In the genomic region with DNA sequence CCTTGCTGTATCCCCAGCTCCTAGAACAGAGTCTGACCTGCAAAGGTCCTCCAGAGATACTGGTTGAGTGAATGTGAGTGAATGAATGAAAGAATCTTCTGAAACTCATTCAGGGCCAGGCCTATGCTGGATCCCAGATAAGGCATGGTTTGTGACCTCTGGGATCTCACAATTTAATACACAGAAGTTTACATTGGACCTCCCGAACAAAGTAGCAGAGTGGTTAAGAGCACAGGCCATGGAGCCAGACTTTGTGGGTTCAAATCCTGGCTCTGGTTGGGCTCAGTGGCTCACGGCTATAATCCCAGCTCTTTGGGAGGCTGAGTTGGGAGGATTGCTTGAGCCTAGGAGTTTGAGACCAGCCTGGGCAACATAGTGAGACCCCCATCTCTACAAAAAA, we compare ENCODE assay signal across 29 cellular contexts.
"Had no signal": no experiment of that assay in that cellular context is flagged by ENCODE, and none has a peak within 500 bp of the region (broad histone marks: within the 10 kb centered on the region; RNA-seq: fewer than 3 reads in every experiment).

No MANE protein-coding gene starts in this region.

- H3K4me1 ChIP-seq: adrenal gland, gastroesophageal sphincter had no signal

- H3K4me3 ChIP-seq: adrenal gland, body of pancreas, esophagus squamous epithelium, gastroesophageal sphincter had no signal

- H3K27ac ChIP-seq: adrenal gland, epithelial cell of prostate, esophagus squamous epithelium, gastroesophageal sphincter had no signal

- FAIRE-seq: colon, endometrium, endothelial cell of umbilical vein had no signal

- H3K9me3 Mint-ChIP-seq: activated CD4-positive, alpha-beta memory T cell treated with anti-CD3 and anti-CD28 coated beads, Interleukin-2, amount 10 ng/mL, durations not matched to agents 7 days and 5 days; activated CD4-positive, alpha-beta T cell treated with anti-CD3 and anti-CD28 coated beads, Interleukin-2, amount 10 ng/mL, durations not matched to agents 7 days and 5 days; activated naive CD4-positive, alpha-beta T cell treated with anti-CD3 and anti-CD28 coated beads for 36 hours; activated naive CD4-positive, alpha-beta T cell treated with anti-CD3 and anti-CD28 coated beads, Interleukin-2, amount 50 U/mL, for 24 hours; activated naive CD8-positive, alpha-beta T cell treated with anti-CD3 and anti-CD28 coated beads for 36 hours; activated naive CD8-positive, alpha-beta T cell treated with anti-CD3 and anti-CD28 coated beads, Interleukin-2, amount 50 U/mL, for 24 hours; activated T-cell treated with anti-CD3 and anti-CD28 coated beads, Interleukin-2, amount 50 U/mL, for 24 hours; activated T-cell treated with anti-CD3 and anti-CD28 coated beads, Interleukin-2, amount 50 U/mL, for 72 hours had no signal

- H3K36me3 ChIP-seq: adrenal gland, esophagus squamous epithelium, gastroesophageal sphincter had no signal

- DNase-seq: activated CD4-positive, alpha-beta memory T cell treated with anti-CD3 and anti-CD28 coated beads, Interleukin-2, amount 10 ng/mL, durations not matched to agents 7 days and 5 days; activated CD4-positive, alpha-beta T cell treated with anti-CD3 and anti-CD28 coated beads for 36 hours; activated CD4-positive, alpha-beta T cell treated with anti-CD3 and anti-CD28 coated beads, Interleukin-2, amount 10 ng/mL, durations not matched to agents 7 days and 5 days; activated CD4-positive, alpha-beta T cell treated with anti-CD3 and anti-CD28 coated beads, Interleukin-2, amount 50 U/mL, for 4 hours; activated CD4-positive, CD25-positive, alpha-beta regulatory T cell; activated CD4-positive, CD25-positive, alpha-beta regulatory T cell treated with anti-CD3 and anti-CD28 coated beads, Interleukin-2, amount 50 U/mL, for 72 hours; activated CD8-positive, alpha-beta memory T cell treated with anti-CD3 and anti-CD28 coated beads, Interleukin-2, amount 50 U/mL, for 48 hours; activated naive CD4-positive, alpha-beta T cell treated with anti-CD3 and anti-CD28 coated beads for 36 hours; activated naive CD8-positive, alpha-beta T cell treated with anti-CD3 and anti-CD28 coated beads for 36 hours; activated naive CD8-positive, alpha-beta T cell treated with anti-CD3 and anti-CD28 coated beads, Interleukin-2, amount 50 U/mL, for 24 hours; activated T-cell treated with anti-CD3 and anti-CD28 coated beads for 4 hours; activated T-cell treated with anti-CD3 and anti-CD28 coated beads, Interleukin-2, amount 50 U/mL, for 24 hours; activated T-cell treated with anti-CD3 and anti-CD28 coated beads, Interleukin-2, amount 50 U/mL, for 72 hours; adrenal gland; amygdala; aorta; body of pancreas; caudate nucleus; cortex of kidney; effector CD4-positive, alpha-beta T cell; esophagus squamous epithelium; foreskin melanocyte; T-helper 2 cell had no signal

- H3K4me3 Mint-ChIP-seq: activated CD4-positive, alpha-beta memory T cell treated with anti-CD3 and anti-CD28 coated beads, Interleukin-2, amount 10 ng/mL, durations not matched to agents 7 days and 5 days; activated CD4-positive, alpha-beta T cell treated with anti-CD3 and anti-CD28 coated beads for 36 hours; activated CD4-positive, alpha-beta T cell treated with anti-CD3 and anti-CD28 coated beads, Interleukin-2, amount 10 ng/mL, durations not matched to agents 7 days and 5 days; activated naive CD4-positive, alpha-beta T cell treated with anti-CD3 and anti-CD28 coated beads for 36 hours; activated naive CD4-positive, alpha-beta T cell treated with anti-CD3 and anti-CD28 coated beads, Interleukin-2, amount 50 U/mL, for 24 hours; activated naive CD8-positive, alpha-beta T cell treated with anti-CD3 and anti-CD28 coated beads for 36 hours; activated naive CD8-positive, alpha-beta T cell treated with anti-CD3 and anti-CD28 coated beads, Interleukin-2, amount 50 U/mL, for 24 hours; activated T-cell treated with anti-CD3 and anti-CD28 coated beads, Interleukin-2, amount 50 U/mL, for 24 hours; activated T-cell treated with anti-CD3 and anti-CD28 coated beads, Interleukin-2, amount 50 U/mL, for 72 hours had no signal

- H3K4me1 Mint-ChIP-seq: activated CD4-positive, alpha-beta memory T cell treated with anti-CD3 and anti-CD28 coated beads, Interleukin-2, amount 10 ng/mL, durations not matched to agents 7 days and 5 days; activated CD4-positive, alpha-beta T cell treated with anti-CD3 and anti-CD28 coated beads for 36 hours; activated CD4-positive, alpha-beta T cell treated with anti-CD3 and anti-CD28 coated beads, Interleukin-2, amount 10 ng/mL, durations not matched to agents 7 days and 5 days; activated naive CD4-positive, alpha-beta T cell treated with anti-CD3 and anti-CD28 coated beads, Interleukin-2, amount 50 U/mL, for 24 hours; activated naive CD8-positive, alpha-beta T cell treated with anti-CD3 and anti-CD28 coated beads, Interleukin-2, amount 50 U/mL, for 24 hours had no signal

- H3K27me3 ChIP-seq: adrenal gland, body of pancreas, esophagus squamous epithelium, gastroesophageal sphincter had no signal

- ATAC-seq: activated CD4-positive, alpha-beta T cell treated with anti-CD3 and anti-CD28 coated beads for 36 hours; activated naive CD8-positive, alpha-beta T cell treated with anti-CD3 and anti-CD28 coated beads, Interleukin-2, amount 50 U/mL, for 24 hours; activated T-cell treated with anti-CD3 and anti-CD28 coated beads, Interleukin-2, amount 50 U/mL, for 72 hours; body of pancreas; gastroesophageal sphincter had no signal

- H3K36me3 Mint-ChIP-seq: activated naive CD4-positive, alpha-beta T cell treated with anti-CD3 and anti-CD28 coated beads, Interleukin-2, amount 50 U/mL, for 24 hours; activated naive CD8-positive, alpha-beta T cell treated with anti-CD3 and anti-CD28 coated beads for 36 hours had no signal

- H3K9me3 ChIP-seq: adrenal gland, body of pancreas, esophagus squamous epithelium, gastroesophageal sphincter had no signal

- H3K27me3 Mint-ChIP-seq: activated naive CD4-positive, alpha-beta T cell treated with anti-CD3 and anti-CD28 coated beads, Interleukin-2, amount 50 U/mL, for 24 hours; activated naive CD8-positive, alpha-beta T cell treated with anti-CD3 and anti-CD28 coated beads for 36 hours; activated naive CD8-positive, alpha-beta T cell treated with anti-CD3 and anti-CD28 coated beads, Interleukin-2, amount 50 U/mL, for 24 hours had no signal

- H3K27ac Mint-ChIP-seq: activated CD4-positive, alpha-beta memory T cell treated with anti-CD3 and anti-CD28 coated beads, Interleukin-2, amount 10 ng/mL, durations not matched to agents 7 days and 5 days; activated CD4-positive, alpha-beta T cell treated with anti-CD3 and anti-CD28 coated beads for 36 hours; activated CD4-positive, alpha-beta T cell treated with anti-CD3 and anti-CD28 coated beads, Interleukin-2, amount 10 ng/mL, durations not matched to agents 7 days and 5 days; activated naive CD4-positive, alpha-beta T cell treated with anti-CD3 and anti-CD28 coated beads for 36 hours; activated naive CD8-positive, alpha-beta T cell treated with anti-CD3 and anti-CD28 coated beads for 36 hours; activated naive CD8-positive, alpha-beta T cell treated with anti-CD3 and anti-CD28 coated beads, Interleukin-2, amount 50 U/mL, for 24 hours; activated T-cell treated with anti-CD3 and anti-CD28 coated beads, Interleukin-2, amount 50 U/mL, for 24 hours; activated T-cell treated with anti-CD3 and anti-CD28 coated beads, Interleukin-2, amount 50 U/mL, for 72 hours had no signal
